Comparison of ENCODE assay signal across 17 cellular contexts in the genomic region with DNA sequence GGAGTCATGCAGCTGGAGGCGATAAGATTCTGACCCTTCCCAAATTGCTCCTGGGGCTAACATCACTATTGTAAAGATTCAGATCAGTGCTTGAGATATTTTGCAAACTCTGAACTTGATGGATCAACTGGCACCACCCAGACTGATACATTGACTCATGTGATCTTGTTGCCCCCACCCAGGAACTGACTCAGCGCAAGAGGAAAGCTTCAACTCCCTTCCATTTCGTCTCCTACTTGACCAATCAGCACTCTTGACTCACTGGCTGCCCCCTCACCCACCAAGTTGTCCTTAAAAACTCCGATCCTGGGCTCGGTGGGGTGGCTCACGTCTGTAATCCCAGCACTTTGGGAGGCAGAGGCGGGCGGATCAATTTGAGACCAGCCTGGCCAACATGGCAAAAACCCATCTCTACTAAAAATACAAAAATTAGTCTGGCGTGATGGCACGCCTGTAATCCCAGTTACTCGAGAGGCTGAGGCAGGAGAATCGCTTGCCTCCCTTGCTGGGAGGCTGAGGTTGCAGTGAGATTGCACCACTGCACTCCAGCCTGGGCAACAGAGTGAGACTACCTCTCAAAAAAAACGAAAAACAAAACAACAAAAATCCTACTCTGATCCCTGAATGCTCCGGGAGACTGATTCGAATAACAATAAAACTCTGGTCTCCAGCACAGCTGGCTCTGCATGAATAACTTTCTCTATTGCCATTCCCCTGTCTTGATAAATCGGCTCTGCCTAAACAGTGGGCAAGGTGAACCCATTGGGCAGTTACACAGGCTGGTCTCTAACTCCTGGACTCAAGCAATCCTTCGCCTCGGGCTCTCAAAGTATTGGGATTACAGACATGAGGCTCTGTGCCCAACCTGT. TPM values are rescaled to one million over a fixed set of nuclear protein-coding genes. Genes with fewer than 3 reads are reported as not detected.
A peak's percentile ranks its signal among the peaks of the same experiment; 100 is the strongest.
DNase-seq lines count a peak whose midpoint lies in the region; TF ChIP-seq lines count a peak whose summit lies in the region.
"Had no signal": no experiment of that assay in that cellular context is flagged by ENCODE, and none has a peak within 500 bp of the region (broad histone marks: within the 10 kb centered on the region; RNA-seq: fewer than 3 reads in every experiment).

No MANE protein-coding gene starts in this region.

- H3K23ac ChIP-seq in mesenchymal stem cell (ENCODE audit: low read length in 2 of 2), result no peak overlapping the region

- H3K9me3 ChIP-seq in mesenchymal stem cell (ENCODE audit: control insufficient read depth, low read length), result no peaks in the 10 kb centered on the region
- H3K9me3 ChIP-seq: psoas muscle had no signal

- no peaks in the 10 kb centered on the region for H3K36me3 ChIP-seq in mesenchymal stem cell (ENCODE audit: control insufficient read depth in 1 of 2, insufficient read depth in 2 of 2, low read depth in 1 of 2, low read length in 2 of 2)

- H4K91ac ChIP-seq in mesenchymal stem cell (ENCODE audit: low read length), result no peak overlapping the region

- H3K9ac ChIP-seq in mesenchymal stem cell (ENCODE audit: low read length), result no peak overlapping the region

- no peak overlapping the region for H2BK5ac ChIP-seq in mesenchymal stem cell (ENCODE audit: low read depth, low read length, poor library complexity, severe bottlenecking)

- no peak overlapping the region for H2BK12ac ChIP-seq in mesenchymal stem cell (ENCODE audit: low read length in 2 of 2)

- no peak for TF ChIP-seq CTCF in epithelial cell of esophagus (IDR thresholded peaks at IDR 0.05; ENCODE audit: insufficient read depth, low read depth, low read length, missing control alignments)

- no peaks in the 10 kb centered on the region for H3K79me1 ChIP-seq in mesenchymal stem cell (replicated peaks; ENCODE audit: low read length, poor library complexity, severe bottlenecking)

- H3K14ac ChIP-seq in mesenchymal stem cell (ENCODE audit: low read length in 2 of 2), result no peak overlapping the region

- peak; percentile 40 for DNase-seq in activated CD8-positive, alpha-beta memory T cell treated with anti-CD3 and anti-CD28 coated beads for 24 hours
- DNase-seq in activated CD8-positive, alpha-beta memory T cell treated with anti-CD3 and anti-CD28 coated beads, Interleukin-2, amount 50 U/mL, for 4 hours, result no peak
- DNase-seq in RPMI7951 (ENCODE audit: low read depth), result peak; percentile 21
- peak; percentile 74 for DNase-seq in epithelial cell of esophagus (ENCODE audit: low read depth)
- peak; percentile 20 for DNase-seq in stimulated activated CD8-positive, alpha-beta memory T cell treated with anti-CD3 and anti-CD28 coated beads, Interleukin-4, amount 100 ng/mL, for 48 hours
- no peak for DNase-seq in COLO668 (lab: John Stamatoyannopoulos, UW; ENCODE audit: unreplicated experiment)
- DNase-seq in mesenchymal stem cell, result no peak
- no peak for DNase-seq in COLO829 (ENCODE audit: low spot score)
- DNase-seq: activated T-cell treated with anti-CD3 and anti-CD28 coated beads, Interleukin-2, amount 50 U/mL, for 1 hour; CD8-positive, alpha-beta memory T cell; cerebellar nuclear complex; GDM1; NCI-H1930; NCI-H524 treated with DMSO at 0.1 percent for 48 hours; psoas muscle; stimulated activated CD4-positive, alpha-beta T cell treated with anti-CD3 and anti-CD28 coated beads, Interleukin-12 subunit alpha, Interleukin-12 subunit beta, amount 100 ng/mL, for 4 hours; T-helper 1 cell had no signal

- 92% methylated on average over 18 of the region's 18 CpGs for WGBS in mesenchymal stem cell

- no peak overlapping the region for H3K4ac ChIP-seq in mesenchymal stem cell (ENCODE audit: low read depth in 1 of 2, low read length in 2 of 2)

- no peak overlapping the region for H3K4me3 ChIP-seq in epithelial cell of esophagus (ENCODE audit: low read length)
- no peak overlapping the region for H3K4me3 ChIP-seq in mesenchymal stem cell (ENCODE audit: insufficient read depth in 1 of 2, low read depth in 1 of 2, low read length in 2 of 2)
- H3K4me3 ChIP-seq: psoas muscle had no signal

- H2BK120ac ChIP-seq in mesenchymal stem cell (ENCODE audit: low read depth, low read length), result no peak overlapping the region

- no peak overlapping the region for H3K18ac ChIP-seq in mesenchymal stem cell (ENCODE audit: low read depth in 1 of 2, low read length in 2 of 2)

- no peak overlapping the region for H3K27ac ChIP-seq in mesenchymal stem cell (ENCODE audit: low read length, poor library complexity, severe bottlenecking)
- H3K27ac ChIP-seq: psoas muscle had no signal

- H2BK15ac ChIP-seq in mesenchymal stem cell (ENCODE audit: low read depth, poor library complexity, severe bottlenecking), result no peak overlapping the region

- H3K4me1 ChIP-seq in mesenchymal stem cell (ENCODE audit: control insufficient read depth, insufficient read depth, low read depth, low read length), result peaks cover 2% of the 10 kb centered on the region
- H3K4me1 ChIP-seq: psoas muscle had no signal

- H3K4me2 ChIP-seq in mesenchymal stem cell (ENCODE audit: low read length, poor library complexity, severe bottlenecking), result no peak overlapping the region

- no peak overlapping the region for H4K8ac ChIP-seq in mesenchymal stem cell (ENCODE audit: low read length)

- H2AK5ac ChIP-seq in mesenchymal stem cell (ENCODE audit: low read length, severe bottlenecking), result no peak overlapping the region

- no peak overlapping the region for H2AFZ ChIP-seq in mesenchymal stem cell (ENCODE audit: low read depth, low read length)

- no peaks in the 10 kb centered on the region for H3K27me3 ChIP-seq in mesenchymal stem cell (ENCODE audit: control insufficient read depth in 1 of 2, insufficient read depth in 1 of 2, low read length in 2 of 2)

RNA-seq across cellular contexts. Expression of a gene that starts 9.8 kb away (rescaled TPM):
- total RNA-seq in RPMI7951 (2014; rRNA removed; shearing (Covaris generic)), result 48.4 and 51.5 TPM in 2 replicates
- polyA plus RNA-seq in mesenchymal stem cell (2013, experiment 1 of 2), result 48.0 TPM
- polyA plus RNA-seq in mesenchymal stem cell (2013, experiment 2 of 2), result 49.0 TPM

RNA-seq across cellular contexts. Expression of a gene that starts 30.5 kb away (rescaled TPM):
- total RNA-seq in RPMI7951 (2014; rRNA removed; shearing (Covaris generic)), result 31.4 and 49.5 TPM in 2 replicates
- polyA plus RNA-seq in mesenchymal stem cell (2013, experiment 1 of 2), result 64.5 TPM
- 63.3 TPM for polyA plus RNA-seq in mesenchymal stem cell (2013, experiment 2 of 2)

Comparison
In these comparisons a context has a peak if more than half of its experiments do, and no peak if none do; other contexts are left out.
1. DNase-seq: peak in activated CD8-positive, alpha-beta memory T cell treated with anti-CD3 and anti-CD28 coated beads for 24 hours (single experiment), RPMI7951 (single experiment), epithelial cell of esophagus (single experiment) and stimulated activated CD8-positive, alpha-beta memory T cell treated with anti-CD3 and anti-CD28 coated beads, Interleukin-4, amount 100 ng/mL, for 48 hours (single experiment); none in activated CD8-positive, alpha-beta memory T cell treated with anti-CD3 and anti-CD28 coated beads, Interleukin-2, amount 50 U/mL, for 4 hours (single experiment), COLO668 (single experiment), mesenchymal stem cell (single experiment) and COLO829 (single experiment).